ENCODE assay signal across 8 cellular contexts in the genomic region with DNA sequence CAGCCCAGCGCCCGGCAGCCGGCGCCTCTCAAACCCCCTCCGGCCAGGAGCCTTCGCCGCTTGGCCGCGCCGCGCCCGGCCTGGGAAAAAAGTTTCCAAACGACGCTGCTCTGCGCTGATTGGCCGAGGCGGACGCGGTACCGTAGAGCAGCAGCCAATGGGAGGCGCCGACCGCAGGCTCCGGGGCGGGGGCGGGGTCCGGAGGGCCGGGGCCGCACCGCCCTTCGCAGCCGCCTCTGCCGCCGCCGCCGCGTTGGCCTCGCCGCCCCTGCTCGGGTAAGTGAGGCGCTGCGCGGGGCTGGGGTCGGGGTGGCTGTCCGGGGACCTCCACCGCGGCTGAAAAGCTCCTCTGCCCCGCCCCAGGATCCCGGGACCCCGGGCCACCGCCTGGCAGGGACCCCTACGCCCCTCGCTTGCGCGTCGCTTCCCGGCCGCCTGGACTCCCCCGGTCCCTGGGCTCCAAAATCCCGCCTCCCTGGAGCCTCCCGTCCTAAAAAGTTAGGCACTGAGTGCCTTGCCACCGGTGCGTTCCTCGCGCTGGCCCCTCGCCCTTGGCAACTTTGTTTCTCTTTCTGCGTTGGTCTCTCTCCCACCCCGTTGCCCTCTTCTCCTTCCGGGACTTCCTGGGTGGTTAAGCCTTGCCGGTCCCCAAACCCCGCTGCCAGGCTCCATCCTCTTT. TPM values are rescaled to one million over a fixed set of nuclear protein-coding genes. Genes with fewer than 3 reads are reported as not detected.
DNase-seq lines count a peak whose midpoint lies in the region; ATAC-seq and TF ChIP-seq lines count a peak whose summit lies in the region.

A gene with protein sequence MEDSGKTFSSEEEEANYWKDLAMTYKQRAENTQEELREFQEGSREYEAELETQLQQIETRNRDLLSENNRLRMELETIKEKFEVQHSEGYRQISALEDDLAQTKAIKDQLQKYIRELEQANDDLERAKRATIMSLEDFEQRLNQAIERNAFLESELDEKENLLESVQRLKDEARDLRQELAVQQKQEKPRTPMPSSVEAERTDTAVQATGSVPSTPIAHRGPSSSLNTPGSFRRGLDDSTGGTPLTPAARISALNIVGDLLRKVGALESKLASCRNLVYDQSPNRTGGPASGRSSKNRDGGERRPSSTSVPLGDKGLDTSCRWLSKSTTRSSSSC (plus strand): TSS at position 227 of the 679 bp plus-strand sequence. CDS start 14,534 bp downstream, outside the sequence.

- peak within 1 kb of the TSS; percentile 43 for H3K14ac ChIP-seq in trophoblast cell (ENCODE audit: low read length)

- peak within 1 kb of the TSS; percentile 98 for H3K27ac Mint-ChIP-seq in activated naive CD8-positive, alpha-beta T cell treated with anti-CD3 and anti-CD28 coated beads, Interleukin-2, amount 50 U/mL, for 24 hours

- H3K4ac ChIP-seq in trophoblast cell (ENCODE audit: low read depth, low read length): peak within 1 kb of the TSS; percentile 44

- peak within 1 kb of the TSS; percentile 34 for H2AK5ac ChIP-seq in trophoblast cell (ENCODE audit: low read length)

- peak within 1 kb of the TSS; percentile 67 for H2BK5ac ChIP-seq in trophoblast cell (ENCODE audit: low read depth, low read length, poor library complexity)

- H3K79me2 ChIP-seq in trophoblast cell (ENCODE audit: control insufficient read depth, insufficient read depth, low read length, poor library complexity): peaks cover 2% of the 10 kb centered on the region

- H3K4me3 ChIP-seq in trophoblast cell (ENCODE audit: low read depth, low read length) (peak within 1 kb of the TSS; percentile 86), tibial artery (peak within 1 kb of the TSS; percentile 63 to 81)

- DNase-seq in NCI-H1092 (lab: John Stamatoyannopoulos, UW) (peak; percentile 76), T follicular helper cell (ENCODE audit: low read depth) (peak; percentile 86), cardiac septum (ENCODE audit: low spot score) (peak; percentile 97), trophoblast cell (peak; percentile 93 to 97), tibial artery (peak; percentile 90 to 95)
- DNase-seq in activated naive CD8-positive, alpha-beta T cell treated with anti-CD3 and anti-CD28 coated beads, Interleukin-2, amount 50 U/mL, for 24 hours: peak; percentile 91

- WGBS in trophoblast cell (ENCODE audit: extremely low coverage, insufficient coverage, insufficient read length): no CpG with 5 or more reads among the region's 71 CpGs

- peak within 1 kb of the TSS; percentile 64 for H4K8ac ChIP-seq in trophoblast cell (ENCODE audit: low read depth, low read length)

- H2BK120ac ChIP-seq in trophoblast cell (ENCODE audit: insufficient read depth, low read length, poor library complexity): peak within 1 kb of the TSS; percentile 35

- peak within 1 kb of the TSS; percentile 100 for H3K4me3 Mint-ChIP-seq in activated naive CD8-positive, alpha-beta T cell treated with anti-CD3 and anti-CD28 coated beads, Interleukin-2, amount 50 U/mL, for 24 hours

- H3K23ac ChIP-seq in trophoblast cell (ENCODE audit: low read length): no peak within 1 kb of the TSS

- H3K4me1 Mint-ChIP-seq in activated naive CD8-positive, alpha-beta T cell treated with anti-CD3 and anti-CD28 coated beads, Interleukin-2, amount 50 U/mL, for 24 hours: peaks cover 52% of the 10 kb centered on the region

- H3K27ac ChIP-seq in trophoblast cell (ENCODE audit: low read depth, low read length) (no peak within 1 kb of the TSS), tibial artery (peak within 1 kb of the TSS; percentile 88 to 90)

- H3K18ac ChIP-seq in trophoblast cell (ENCODE audit: low read length): peak within 1 kb of the TSS; percentile 27

- H3K79me1 ChIP-seq in trophoblast cell (ENCODE audit: low read length): peaks cover 3% of the 10 kb centered on the region

- intact Hi-C loops in cardiac septum (cut with DNase I) (no loop called here), tibial artery (cut with DNase I; ENCODE audit: low total_unique reads) (no loop called here)

- no peak within 1 kb of the TSS for H2BK12ac ChIP-seq in trophoblast cell (ENCODE audit: low read length)

- TF ChIP-seq POLR2A in GM10847 (IDR thresholded peaks at IDR 0.05; ENCODE audit: extremely low read depth, insufficient read length): peak; percentile 66

- no peaks in the 10 kb centered on the region for H3K9me3 Mint-ChIP-seq in activated naive CD8-positive, alpha-beta T cell treated with anti-CD3 and anti-CD28 coated beads, Interleukin-2, amount 50 U/mL, for 24 hours

- peak within 1 kb of the TSS; percentile 87 for H3K4me2 ChIP-seq in trophoblast cell (ENCODE audit: low read length)

- H3K4me1 ChIP-seq in trophoblast cell (ENCODE audit: control insufficient read depth in 1 of 2, insufficient read depth in 2 of 2, low read length in 2 of 2) (peaks cover 0 to 2% of the 10 kb centered on the region in 2 experiments), tibial artery (peaks cover 0 to 33% (median 17%) of the 10 kb centered on the region in 4 donors)

- H3K9ac ChIP-seq in trophoblast cell (ENCODE audit: low read length): peak within 1 kb of the TSS; percentile 92

- peak within 1 kb of the TSS; percentile 78 for H4K12ac ChIP-seq in trophoblast cell (ENCODE audit: low read depth, low read length)

- H3K9me3 ChIP-seq in trophoblast cell (ENCODE audit: insufficient read depth, low read depth, low read length) (no peaks in the 10 kb centered on the region), tibial artery (no peaks in the 10 kb centered on the region)

- H3K36me3 Mint-ChIP-seq in activated naive CD8-positive, alpha-beta T cell treated with anti-CD3 and anti-CD28 coated beads, Interleukin-2, amount 50 U/mL, for 24 hours (ENCODE audit: low read depth): peaks cover 21% of the 10 kb centered on the region

- H3K27me3 Mint-ChIP-seq in activated naive CD8-positive, alpha-beta T cell treated with anti-CD3 and anti-CD28 coated beads, Interleukin-2, amount 50 U/mL, for 24 hours: peaks cover 2% of the 10 kb centered on the region

- peak within 1 kb of the TSS; percentile 86 for H2AFZ ChIP-seq in trophoblast cell (ENCODE audit: insufficient read depth, low read length, poor library complexity)

- peak within 1 kb of the TSS; percentile 79 for H4K91ac ChIP-seq in trophoblast cell (ENCODE audit: low read depth, low read length)

- TF ChIP-seq CTCF in tibial artery (IDR thresholded peaks at IDR 0.05): no peak

- H3K27me3 ChIP-seq in trophoblast cell (ENCODE audit: insufficient read depth, low read length) (no peaks in the 10 kb centered on the region), tibial artery (no peaks in the 10 kb centered on the region)

- ATAC-seq in HG02571 (IDR thresholded peaks at IDR 0.05; ENCODE audit: unreplicated experiment): peak; percentile 77
- peak; percentile 94 for ATAC-seq in activated naive CD8-positive, alpha-beta T cell treated with anti-CD3 and anti-CD28 coated beads, Interleukin-2, amount 50 U/mL, for 24 hours

- no peaks in the 10 kb centered on the region for H3K36me3 ChIP-seq in trophoblast cell (ENCODE audit: control insufficient read depth in 1 of 2, insufficient read depth in 2 of 2, low read length in 2 of 2)
- H3K36me3 ChIP-seq in tibial artery: no peaks in the 10 kb centered on the region

RNA-seq across cellular contexts. Expression of the gene that starts here (rescaled TPM):
- 26.8 TPM for total RNA-seq in cardiac septum
- polyA plus RNA-seq in trophoblast cell (2013): 24.0 and 27.2 TPM in 2 replicates
